16 cellular contexts compared by ENCODE assay signal in genomic region chr3:172519241-172519640, GRCh38. TPM values are rescaled to one million over a fixed set of nuclear protein-coding genes. Genes with fewer than 3 reads are reported as not detected.
DNase-seq lines count a peak whose midpoint lies in the region; ATAC-seq and TF ChIP-seq lines count a peak whose summit lies in the region.
"Had no signal": no experiment of that assay in that cellular context is flagged by ENCODE, and none has a peak within 500 bp of the region (broad histone marks: within the 10 kb centered on the region; RNA-seq: fewer than 3 reads in every experiment).

No MANE protein-coding gene starts in this region.

- no peaks in the 10 kb centered on the region for H3K36me3 ChIP-seq in psoas muscle (ENCODE audit: insufficient read depth in 1 of 2, low read depth in 1 of 2)
- no peaks in the 10 kb centered on the region for H3K36me3 ChIP-seq in trophoblast cell (ENCODE audit: control insufficient read depth in 1 of 2, insufficient read depth in 2 of 2, low read length in 2 of 2)
- H3K36me3 ChIP-seq: gastrocnemius medialis had no signal

- peak overlapping the region; percentile 86 for H3K27ac Mint-ChIP-seq in activated CD8-positive, alpha-beta memory T cell treated with anti-CD3 and anti-CD28 coated beads, Interleukin-2, amount 10 ng/mL, durations not matched to agents 7 days and 5 days
- peak overlapping the region; percentile 49 to 94 for H3K27ac Mint-ChIP-seq in effector memory CD8-positive, alpha-beta T cell
- H3K27ac Mint-ChIP-seq: brain, WTC11 had no signal

- no peak overlapping the region for H3K4me2 ChIP-seq in trophoblast cell (ENCODE audit: low read length)

- intact Hi-C loops in psoas muscle (cut with DNase I) = no loop called here

- H3K4me1 Mint-ChIP-seq in activated CD8-positive, alpha-beta memory T cell treated with anti-CD3 and anti-CD28 coated beads, Interleukin-2, amount 10 ng/mL, durations not matched to agents 7 days and 5 days = peaks cover 67% of the 10 kb centered on the region
- H3K4me1 Mint-ChIP-seq in effector memory CD8-positive, alpha-beta T cell (ENCODE audit: low read depth in 2 of 2) = peaks cover 61 to 74% of the 10 kb centered on the region in 2 donors

- no peaks in the 10 kb centered on the region for H3K9me3 Mint-ChIP-seq in activated CD8-positive, alpha-beta memory T cell treated with anti-CD3 and anti-CD28 coated beads, Interleukin-2, amount 10 ng/mL, durations not matched to agents 7 days and 5 days (ENCODE audit: low read depth)
- H3K9me3 Mint-ChIP-seq in effector memory CD8-positive, alpha-beta T cell = no peaks in the 10 kb centered on the region

- no peak overlapping the region for H3K9ac ChIP-seq in trophoblast cell (ENCODE audit: low read length)

- no peak for ATAC-seq in activated CD8-positive, alpha-beta memory T cell treated with anti-CD3 and anti-CD28 coated beads, Interleukin-2, amount 10 ng/mL, durations not matched to agents 7 days and 5 days
- ATAC-seq in effector memory CD8-positive, alpha-beta T cell (replicated peaks) = no peak
- no peak for ATAC-seq in psoas muscle
- ATAC-seq: gastrocnemius medialis, WTC11 had no signal

- H3K14ac ChIP-seq in trophoblast cell (ENCODE audit: low read length) = no peak overlapping the region

- peaks cover 85% of the 10 kb centered on the region for H3K36me3 Mint-ChIP-seq in activated CD8-positive, alpha-beta memory T cell treated with anti-CD3 and anti-CD28 coated beads, Interleukin-2, amount 10 ng/mL, durations not matched to agents 7 days and 5 days
- H3K36me3 Mint-ChIP-seq in effector memory CD8-positive, alpha-beta T cell (ENCODE audit: insufficient read depth) = peaks cover 22% of the 10 kb centered on the region
- H3K36me3 Mint-ChIP-seq: brain, WTC11 had no signal

- H3K79me1 ChIP-seq in trophoblast cell (ENCODE audit: low read length) = no peaks in the 10 kb centered on the region

- H4K91ac ChIP-seq in trophoblast cell (ENCODE audit: low read depth, low read length) = no peak overlapping the region

- no peak overlapping the region for H3K18ac ChIP-seq in trophoblast cell (ENCODE audit: low read length)

- 47 to 76% (median 73%) methylated on average over 1 of the region's 1 CpG for WGBS in psoas muscle, 3 donors
- no CpG with 5 or more reads among the region's 1 CpG for WGBS in trophoblast cell (ENCODE audit: extremely low coverage, insufficient coverage, insufficient read length)

- no peak overlapping the region for H2AK5ac ChIP-seq in trophoblast cell (ENCODE audit: low read length)

- no peak overlapping the region for H2AFZ ChIP-seq in trophoblast cell (ENCODE audit: insufficient read depth, low read length, poor library complexity)

- H3K27ac ChIP-seq in psoas muscle = no peak overlapping the region
- no peak overlapping the region for H3K27ac ChIP-seq in trophoblast cell (ENCODE audit: low read depth, low read length)

- DNase-seq in activated CD8-positive, alpha-beta memory T cell treated with anti-CD3 and anti-CD28 coated beads, Interleukin-2, amount 10 ng/mL, durations not matched to agents 7 days and 5 days = no peak
- DNase-seq in activated CD8-positive, alpha-beta memory T cell treated with anti-CD3 and anti-CD28 coated beads, Interleukin-2, amount 50 U/mL, for 4 hours = no peak
- DNase-seq in NCI-H526 treated with DMSO at 0.1 percent for 48 hours (lab: John Stamatoyannopoulos, UW) (peak; percentile 18), psoas muscle (no peak), ureter (ENCODE audit: low spot score) (no peak), inferior parietal cortex (ENCODE audit: extremely low spot score) (no peak), trophoblast cell (no peak)
- DNase-seq in effector memory CD8-positive, alpha-beta T cell = no peak
- DNase-seq: ACHN; Calu3; gastrocnemius medialis; NCI-H187; NCI-H510A; stimulated activated CD4-positive, alpha-beta T cell treated with anti-CD3 and anti-CD28 coated beads, Interleukin-2, amount 100 ng/mL, for 24 hours had no signal

- no peak overlapping the region for H2BK120ac ChIP-seq in trophoblast cell (ENCODE audit: insufficient read depth, low read length, poor library complexity)

- no peaks in the 10 kb centered on the region for H3K79me2 ChIP-seq in trophoblast cell (ENCODE audit: control insufficient read depth, insufficient read depth, low read length, poor library complexity)

- no peaks in the 10 kb centered on the region for H3K27me3 ChIP-seq in psoas muscle (ENCODE audit: insufficient read depth in 3 of 3, low read length in 2 of 3)
- no peaks in the 10 kb centered on the region for H3K27me3 ChIP-seq in trophoblast cell (ENCODE audit: insufficient read depth, low read length)
- H3K27me3 ChIP-seq: gastrocnemius medialis had no signal

- no peak overlapping the region for H4K8ac ChIP-seq in trophoblast cell (ENCODE audit: low read depth, low read length)

- no peaks in the 10 kb centered on the region for H3K27me3 Mint-ChIP-seq in activated CD8-positive, alpha-beta memory T cell treated with anti-CD3 and anti-CD28 coated beads, Interleukin-2, amount 10 ng/mL, durations not matched to agents 7 days and 5 days
- no peaks in the 10 kb centered on the region for H3K27me3 Mint-ChIP-seq in effector memory CD8-positive, alpha-beta T cell

- H2BK5ac ChIP-seq in trophoblast cell (ENCODE audit: low read depth, low read length, poor library complexity) = no peak overlapping the region

- CTCF ChIA-PET in activated CD8-positive, alpha-beta memory T cell treated with anti-CD3 and anti-CD28 coated beads, Interleukin-2, amount 10 ng/mL, durations not matched to agents 7 days and 5 days (lab: Charles Lee) = interaction anchor here (0.8 to 9.1 kb wide), 5 partner anchors 11 to 75 kb away, joined by 4 to 146 read pairs (median 5); no protein-coding TSS in a partner anchor

- H2BK12ac ChIP-seq in trophoblast cell (ENCODE audit: low read length) = no peak overlapping the region

- H3K4ac ChIP-seq in trophoblast cell (ENCODE audit: low read depth, low read length) = no peak overlapping the region

- peak overlapping the region; percentile 95 for H3K4me3 Mint-ChIP-seq in activated CD8-positive, alpha-beta memory T cell treated with anti-CD3 and anti-CD28 coated beads, Interleukin-2, amount 10 ng/mL, durations not matched to agents 7 days and 5 days
- peak overlapping the region; percentile 88 to 90 for H3K4me3 Mint-ChIP-seq in effector memory CD8-positive, alpha-beta T cell
- H3K4me3 Mint-ChIP-seq: brain, WTC11 had no signal

- TF ChIP-seq CTCF in psoas muscle (IDR thresholded peaks at IDR 0.05) = no peak

- peaks cover 14% of the 10 kb centered on the region for H3K4me1 ChIP-seq in psoas muscle
- no peaks in the 10 kb centered on the region for H3K4me1 ChIP-seq in trophoblast cell (ENCODE audit: control insufficient read depth in 1 of 2, insufficient read depth in 2 of 2, low read length in 2 of 2)

- peak overlapping the region; percentile 68 for H3K4me3 ChIP-seq in psoas muscle
- H3K4me3 ChIP-seq in trophoblast cell (ENCODE audit: low read depth, low read length) = no peak overlapping the region

- H3K9me3 ChIP-seq in psoas muscle (no peaks in the 10 kb centered on the region), trophoblast cell (ENCODE audit: insufficient read depth, low read depth, low read length) (no peaks in the 10 kb centered on the region)
- H3K9me3 ChIP-seq: gastrocnemius medialis had no signal

- no peak overlapping the region for H3K23ac ChIP-seq in trophoblast cell (ENCODE audit: low read length)

- H4K12ac ChIP-seq in trophoblast cell (ENCODE audit: low read depth, low read length) = no peak overlapping the region

RNA-seq across cellular contexts. Expression of gene TNFSF10, which starts 4.0 kb away (rescaled TPM):
- 100 to 1,000 TPM; 144 to 256 TPM for total RNA-seq in activated CD8-positive, alpha-beta memory T cell treated with anti-CD3 and anti-CD28 coated beads, Interleukin-2, amount 10 ng/mL, durations not matched to agents 7 days and 5 days
- total RNA-seq in psoas muscle (10 to 100 TPM in 2 of 4 donors, 1 to 10 TPM in 2; 5.5 to 18.6 (median 9.2) TPM), ureter (44.1 TPM)
- 10 to 100 TPM in 2 of 3 donors, 1 to 10 TPM in 1; 9.8 to 17.6 (median 10.3) TPM for polyA plus RNA-seq in psoas muscle
- 11.1 and 12.8 TPM in 2 replicates for polyA plus RNA-seq in trophoblast cell (2013)
